8 cellular contexts compared by ENCODE assay signal in the genomic region with DNA sequence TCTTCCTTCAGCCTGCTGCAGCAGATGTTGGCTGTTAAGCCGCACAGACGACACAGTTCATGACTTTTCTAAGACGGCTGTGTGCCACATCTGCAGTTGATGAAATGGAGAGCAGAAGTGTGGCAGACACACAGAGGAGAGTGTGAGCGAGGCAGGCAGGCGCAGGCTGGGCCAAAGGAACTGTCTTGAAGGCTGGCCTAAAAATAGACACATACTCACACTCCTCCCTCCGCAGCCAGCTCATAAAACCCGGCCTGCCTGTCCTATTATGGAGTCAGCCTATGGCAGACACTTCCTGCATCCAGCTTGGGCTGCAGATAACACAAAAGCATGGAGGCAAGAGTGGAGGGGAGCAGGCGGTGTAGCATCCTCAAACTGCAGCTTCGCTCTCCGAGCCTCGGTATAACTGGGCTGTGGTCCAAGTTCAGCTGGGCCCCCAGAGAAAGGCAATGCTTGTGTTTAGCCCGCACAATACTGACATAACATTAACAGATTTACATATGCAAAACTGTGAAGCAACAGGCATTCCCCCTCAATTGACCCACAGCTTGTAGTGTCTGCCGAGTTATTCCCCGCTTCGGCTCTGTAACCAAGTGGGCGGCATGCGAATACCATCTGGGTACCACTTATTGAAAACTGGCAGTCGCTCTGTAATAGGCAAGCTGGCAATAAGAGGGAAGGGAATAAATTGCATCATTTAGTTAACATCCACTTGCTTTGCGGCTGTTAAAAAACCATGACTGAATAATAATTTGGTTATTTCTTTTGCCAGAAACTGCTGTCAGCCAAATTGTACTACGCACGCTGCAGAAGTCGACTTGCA. TPM values are rescaled to one million over a fixed set of nuclear protein-coding genes. Genes with fewer than 3 reads are reported as not detected.
DNase-seq lines count a peak whose midpoint lies in the region; ATAC-seq and TF ChIP-seq lines count a peak whose summit lies in the region.

No MANE protein-coding gene starts in this region.

- DNase-seq in AG08396 (ENCODE audit: low spot score) (peak; percentile 84), LNCaP clone FGC (ENCODE audit: low read depth) (peak; percentile 83), Right ventricle myocardium superior (peak; percentile 90), NCI-H2196 treated with DMSO at 0.1 percent for 48 hours (lab: John Stamatoyannopoulos, UW; ENCODE audit: unreplicated experiment) (no peak), DMS114 treated with DMSO at 0.1 percent for 48 hours (lab: John Stamatoyannopoulos, UW; ENCODE audit: unreplicated experiment) (no peak)
- peak; percentile 16 for DNase-seq in activated naive CD8-positive, alpha-beta T cell treated with anti-CD3 and anti-CD28 coated beads, Interleukin-2, amount 50 U/mL, for 24 hours

- no peak for TF ChIP-seq CTCF in LNCaP clone FGC (IDR thresholded peaks at IDR 0.05; ENCODE audit: control insufficient read depth, extremely low read depth, insufficient read depth)

- H3K4me3 ChIP-seq in LNCaP clone FGC (ENCODE audit: low read depth, low read length) (peak overlapping the region; percentile 13; the same call in 1 of the 2 replicates), rectal smooth muscle tissue (ENCODE audit: low read length) (peak overlapping the region; percentile 51)

- ATAC-seq in GM19452 (IDR thresholded peaks at IDR 0.05; ENCODE audit: unreplicated experiment) (peak; percentile 76), Right ventricle myocardium superior (ENCODE audit: poor library complexity) (peak; percentile 99)
- peak; percentile 77 for ATAC-seq in activated naive CD8-positive, alpha-beta T cell treated with anti-CD3 and anti-CD28 coated beads, Interleukin-2, amount 50 U/mL, for 24 hours

- H3K4me1 Mint-ChIP-seq in activated naive CD8-positive, alpha-beta T cell treated with anti-CD3 and anti-CD28 coated beads, Interleukin-2, amount 50 U/mL, for 24 hours = peaks cover 25% of the 10 kb centered on the region

- H3K36me3 ChIP-seq in rectal smooth muscle tissue (ENCODE audit: control insufficient read depth, insufficient read depth, low read length) = no peaks in the 10 kb centered on the region

- no peak overlapping the region for H3K9ac ChIP-seq in rectal smooth muscle tissue (ENCODE audit: low read length)

- H3K4me1 ChIP-seq in rectal smooth muscle tissue (ENCODE audit: control insufficient read depth, insufficient read depth, low read length) = peaks cover 31% of the 10 kb centered on the region

- no peaks in the 10 kb centered on the region for H3K27me3 ChIP-seq in rectal smooth muscle tissue (ENCODE audit: control insufficient read depth, insufficient read depth, low read length)

- intact Hi-C loops in Right ventricle myocardium superior (cut with DNase I) = no loop called here

- H3K36me3 Mint-ChIP-seq in activated naive CD8-positive, alpha-beta T cell treated with anti-CD3 and anti-CD28 coated beads, Interleukin-2, amount 50 U/mL, for 24 hours (ENCODE audit: low read depth) = no peaks in the 10 kb centered on the region

- no peaks in the 10 kb centered on the region for H3K9me3 Mint-ChIP-seq in activated naive CD8-positive, alpha-beta T cell treated with anti-CD3 and anti-CD28 coated beads, Interleukin-2, amount 50 U/mL, for 24 hours

- peak overlapping the region; percentile 19 for H3K4me3 Mint-ChIP-seq in activated naive CD8-positive, alpha-beta T cell treated with anti-CD3 and anti-CD28 coated beads, Interleukin-2, amount 50 U/mL, for 24 hours

- no peak overlapping the region for H3K27ac Mint-ChIP-seq in activated naive CD8-positive, alpha-beta T cell treated with anti-CD3 and anti-CD28 coated beads, Interleukin-2, amount 50 U/mL, for 24 hours

- no peaks in the 10 kb centered on the region for H3K27me3 Mint-ChIP-seq in activated naive CD8-positive, alpha-beta T cell treated with anti-CD3 and anti-CD28 coated beads, Interleukin-2, amount 50 U/mL, for 24 hours

- peak overlapping the region; percentile 65 for H3K27ac ChIP-seq in rectal smooth muscle tissue (ENCODE audit: low read depth, low read length)

RNA-seq across cellular contexts. Expression of gene FOXP1, which starts 40.8 kb away (rescaled TPM):
- 36.3 TPM for total RNA-seq in Right ventricle myocardium superior

Comparison
In these comparisons a context has a peak if more than half of its experiments do, and no peak if none do; other contexts are left out.
1. DNase-seq: peak in AG08396 (single experiment), LNCaP clone FGC (single experiment), activated naive CD8-positive, alpha-beta T cell treated with anti-CD3 and anti-CD28 coated beads, Interleukin-2, amount 50 U/mL, for 24 hours (single experiment) and Right ventricle myocardium superior (single experiment); none in NCI-H2196 treated with DMSO at 0.1 percent for 48 hours (single experiment) and DMS114 treated with DMSO at 0.1 percent for 48 hours (single experiment).
2. Peak in every context shown above with its lines, with median percentiles within 50 percentile points of each other: ATAC-seq.